ENCODE assay signal across 9 cellular contexts in the genomic region with DNA sequence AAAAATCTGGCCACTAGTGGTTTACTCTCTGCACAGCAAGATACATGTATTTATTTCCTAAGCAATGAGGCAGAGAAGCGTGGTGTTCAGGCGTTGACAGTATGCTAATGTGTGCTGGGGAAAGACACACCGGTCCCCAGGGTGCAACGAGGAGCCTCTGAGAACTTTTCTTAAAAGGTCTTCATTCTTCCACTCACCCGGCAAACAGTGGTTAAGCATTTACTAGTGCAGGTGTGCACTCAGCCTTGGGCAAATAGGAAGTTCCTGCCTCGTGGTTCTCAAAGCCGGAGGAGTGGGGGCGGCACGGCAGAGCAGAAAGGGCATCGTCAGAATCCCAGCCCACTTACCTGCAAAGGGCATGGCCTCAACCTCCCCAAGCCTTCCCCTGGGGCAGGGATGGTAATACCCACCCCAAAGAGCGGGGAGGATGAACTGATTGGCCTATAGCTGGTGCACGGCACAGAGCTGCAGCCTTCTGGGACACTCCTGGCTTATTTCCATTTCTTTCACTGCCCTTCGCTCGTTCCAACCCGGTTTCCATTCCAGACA.
DNase-seq lines count a peak whose midpoint lies in the region; ATAC-seq, FAIRE-seq and TF ChIP-seq lines count a peak whose summit lies in the region.
"Had no signal": no experiment of that assay in that cellular context is flagged by ENCODE, and none has a peak within 500 bp of the region (broad histone marks: within the 10 kb centered on the region; RNA-seq: fewer than 3 reads in every experiment).

No MANE protein-coding gene starts in this region.

- intact Hi-C loops in Caco-2 (cut with micrococcal nuclease; ENCODE audit: unreplicated experiment): loop anchor here (1.0 kb wide), 1 partner anchor 182 kb away; no protein-coding TSS in a partner anchor
- intact Hi-C loops in kidney (cut with DNase I): no loop called here
- intact Hi-C loops in adrenal gland (cut with DNase I): loop anchor here in 1 of 2 donors (5.0 kb wide), 1 partner anchor 297 kb away; no protein-coding TSS in a partner anchor

- H3K4me1 Mint-ChIP-seq in Caco-2 (ENCODE audit: low read depth, unreplicated experiment): peaks cover 8% of the 10 kb centered on the region
- H3K4me1 Mint-ChIP-seq: activated CD4-positive, alpha-beta T cell treated with anti-CD3 and anti-CD28 coated beads for 36 hours had no signal

- ATAC-seq in GM21390 (IDR thresholded peaks at IDR 0.05; ENCODE audit: unreplicated experiment) (peak; percentile 70), HG03432 (IDR thresholded peaks at IDR 0.05; ENCODE audit: unreplicated experiment) (peak; percentile 94)
- ATAC-seq: activated CD4-positive, alpha-beta T cell treated with anti-CD3 and anti-CD28 coated beads for 36 hours had no signal

- no peaks in the 10 kb centered on the region for H3K27me3 Mint-ChIP-seq in Caco-2 (ENCODE audit: insufficient read depth, unreplicated experiment)

- H3K27ac ChIP-seq in kidney (ENCODE audit: low read depth in 2 of 2, low read length in 2 of 2): no peak overlapping the region
- H3K27ac ChIP-seq in adrenal gland: no peak overlapping the region

- H3K4me1 ChIP-seq in Caco-2: no peaks in the 10 kb centered on the region; the same call in none of the 2 replicates
- no peaks in the 10 kb centered on the region for H3K4me1 ChIP-seq in kidney (ENCODE audit: control insufficient read depth in 1 of 2, insufficient read depth in 1 of 2, low read depth in 1 of 2, low read length in 2 of 2)
- no peaks in the 10 kb centered on the region for H3K4me1 ChIP-seq in adrenal gland (replicated peaks in 1 of 2)

- H3K36me3 Mint-ChIP-seq in Caco-2 (ENCODE audit: insufficient read depth, unreplicated experiment): peaks cover 6% of the 10 kb centered on the region

- POLR2A ChIA-PET in Caco-2 (lab: Charles Lee): no interaction called here

- BruUV-seq in Caco-2 (replicated peaks; lab: Mats Ljungman, UMichigan): no TSS peak

- no peaks in the 10 kb centered on the region for H3K9me3 ChIP-seq in Caco-2
- no peaks in the 10 kb centered on the region for H3K9me3 ChIP-seq in kidney (ENCODE audit: control insufficient read depth in 1 of 2, low read length in 2 of 2)
- H3K9me3 ChIP-seq in adrenal gland (replicated peaks in 1 of 3): no peaks in the 10 kb centered on the region

- H3K9ac ChIP-seq in kidney (ENCODE audit: low read length in 2 of 2): no peak overlapping the region

- peak overlapping the region; percentile 43 for H3K4me3 ChIP-seq in Caco-2 (ENCODE audit: low read depth, low read length)
- peak overlapping the region; percentile 29 to 61 for H3K4me3 ChIP-seq in kidney (ENCODE audit: low read length in 2 of 2)
- no peak overlapping the region for H3K4me3 ChIP-seq in adrenal gland

- peak overlapping the region; percentile 75 for H3K4me3 Mint-ChIP-seq in Caco-2 (ENCODE audit: unreplicated experiment)
- H3K4me3 Mint-ChIP-seq: activated CD4-positive, alpha-beta T cell treated with anti-CD3 and anti-CD28 coated beads for 36 hours had no signal

- FAIRE-seq in kidney (lab: Jason Lieb, UNC): no peak
- FAIRE-seq in GM12892 (lab: Jason Lieb, UNC): no peak

- TF ChIP-seq POLR2A in adrenal gland (IDR thresholded peaks at IDR 0.05) (no peak), GM12892 (IDR thresholded peaks at IDR 0.05; ENCODE audit: low read depth, low read length) (no peak)

- CTCF ChIA-PET in Caco-2 (lab: Charles Lee): interaction anchor here (0.5 to 1.0 kb wide), 2 partner anchors 137 to 297 kb away, joined by 4 to 5 read pairs; no protein-coding TSS in a partner anchor

- H3K27me3 ChIP-seq in Caco-2 (replicated peaks; ENCODE audit: control insufficient read depth, insufficient read depth, low read length) (no peaks in the 10 kb centered on the region), adrenal gland (no peaks in the 10 kb centered on the region)

- H3K27ac Mint-ChIP-seq in Caco-2 (ENCODE audit: unreplicated experiment): peak overlapping the region; percentile 70
- H3K27ac Mint-ChIP-seq: activated CD4-positive, alpha-beta T cell treated with anti-CD3 and anti-CD28 coated beads for 36 hours had no signal

- H3K9me3 Mint-ChIP-seq in Caco-2 (ENCODE audit: unreplicated experiment): no peaks in the 10 kb centered on the region

- DNase-seq in Caco-2 (peak; percentile 67 to 71), kidney (peak; percentile 69), adrenal gland (no peak), COLO829 (ENCODE audit: low spot score) (no peak), GM12892 (ENCODE audit: insufficient read length) (no peak), NCI-H187 treated with DMSO at 0.1 percent for 48 hours (lab: John Stamatoyannopoulos, UW) (no peak)
- DNase-seq: activated CD4-positive, alpha-beta T cell treated with anti-CD3 and anti-CD28 coated beads for 36 hours had no signal

- WGBS in adrenal gland, 4 donors: 68 to 78% (median 70%) methylated on average over 14 to 15 of the region's 15 CpGs

- H3K36me3 ChIP-seq in Caco-2 (ENCODE audit: control insufficient read depth, insufficient read depth, low read length) (no peaks in the 10 kb centered on the region), kidney (ENCODE audit: control insufficient read depth in 1 of 2, insufficient read depth in 2 of 2, low read length in 2 of 2) (no peaks in the 10 kb centered on the region), adrenal gland (replicated peaks in 1 of 2) (no peaks in the 10 kb centered on the region)

- TF ChIP-seq CTCF in Caco-2 (IDR thresholded peaks at IDR 0.05; ENCODE audit: insufficient read depth in 1 of 2, low read depth in 1 of 2, low read length in 1 of 2, severe bottlenecking in 1 of 2, unreplicated experiment in 1 of 2) (no peak), kidney (IDR thresholded peaks at IDR 0.05; ENCODE audit: borderline replicate concordance, extremely low read depth, insufficient read depth) (no peak), adrenal gland (IDR thresholded peaks at IDR 0.05) (no peak)

Comparison
In these comparisons a context has a peak if more than half of its experiments do, and no peak if none do; other contexts are left out.
1. DNase-seq: peak in Caco-2 (2 of 2) and kidney (single experiment); none in adrenal gland (0 of 7), COLO829 (single experiment), GM12892 (single experiment) and NCI-H187 treated with DMSO at 0.1 percent for 48 hours (single experiment).
2. H3K4me3 ChIP-seq: peak in Caco-2 (single experiment) and kidney (2 of 2); none in adrenal gland (0 of 4).